ENCODE assay signal across 1 cellular context in genomic region chr10:76150886-76151288, GRCh38.
TF ChIP-seq lines count a peak whose summit lies in the region.

No MANE protein-coding gene starts in this region.

TF ChIP-seq in HepG2, 621 proteins besides CTCF, POLR2A, EP300 and RAD21 (continued from another document and continues in another):
- TF ChIP-seq PRDM15 (CRISPR knock-in tag; IDR thresholded peaks at IDR 0.05): no peak
- TF ChIP-seq FOXJ3 (CRISPR knock-in tag; IDR thresholded peaks at IDR 0.05; ENCODE audit: borderline replicate concordance): 0 out of 2 replicates have a peak, but pooled peaks have one; percentile 21
- no peak for TF ChIP-seq ZNF260 (CRISPR knock-in tag; IDR thresholded peaks at IDR 0.05; ENCODE audit: borderline replicate concordance, low read depth)
- TF ChIP-seq ZNF354B (CRISPR knock-in tag; IDR thresholded peaks at IDR 0.05): no peak
- TF ChIP-seq KLF11 (CRISPR knock-in tag; IDR thresholded peaks at IDR 0.05): no peak
- TF ChIP-seq ZNF878 (CRISPR knock-in tag; IDR thresholded peaks at IDR 0.05): peak; percentile 2; the same call in 1 of the 2 replicates
- TF ChIP-seq ETV5 (CRISPR knock-in tag; IDR thresholded peaks at IDR 0.05; ENCODE audit: borderline replicate concordance): peak; percentile 88; the same call in 1 of the 2 replicates
- no peak for TF ChIP-seq HINFP (CRISPR knock-in tag; IDR thresholded peaks at IDR 0.05; ENCODE audit: low read depth)
- no peak for TF ChIP-seq ZNF710 (CRISPR knock-in tag; IDR thresholded peaks at IDR 0.05; ENCODE audit: borderline replicate concordance)
- no peak for TF ChIP-seq CREB1 (IDR thresholded peaks at IDR 0.05)
- no peak for TF ChIP-seq CREB1 (CRISPR knock-in tag; IDR thresholded peaks at IDR 0.05)
- no peak for TF ChIP-seq NR1H2 (CRISPR knock-in tag; IDR thresholded peaks at IDR 0.05; ENCODE audit: borderline replicate concordance, low read depth)
- no peak for TF ChIP-seq FOXC1 (CRISPR knock-in tag; IDR thresholded peaks at IDR 0.05; ENCODE audit: borderline replicate concordance)
- no peak for TF ChIP-seq U2AF1 (optimal IDR thresholded peaks at IDR 0.05; ENCODE audit: low read depth, low read length)
- no peak for TF ChIP-seq ZNF362 (CRISPR knock-in tag; IDR thresholded peaks at IDR 0.05; ENCODE audit: borderline replicate concordance)
- no peak for TF ChIP-seq GMEB1 (CRISPR knock-in tag; IDR thresholded peaks at IDR 0.05; ENCODE audit: borderline replicate concordance)
- TF ChIP-seq ZNF7 (CRISPR knock-in tag; IDR thresholded peaks at IDR 0.05): no peak
- no peak for TF ChIP-seq ARHGAP35 (CRISPR knock-in tag; IDR thresholded peaks at IDR 0.05; ENCODE audit: borderline replicate concordance)
- TF ChIP-seq ZSCAN30 (CRISPR knock-in tag; IDR thresholded peaks at IDR 0.05): no peak
- TF ChIP-seq ZKSCAN5 (CRISPR knock-in tag; IDR thresholded peaks at IDR 0.05): no peak
- TF ChIP-seq DRAP1 (CRISPR knock-in tag; IDR thresholded peaks at IDR 0.05): peak; percentile 34; the same call in 1 of the 2 replicates
- no peak for TF ChIP-seq ZFX (CRISPR knock-in tag; IDR thresholded peaks at IDR 0.05; ENCODE audit: low read depth)
- TF ChIP-seq AFF4 (CRISPR knock-in tag; IDR thresholded peaks at IDR 0.05): no peak
- TF ChIP-seq TARDBP (CRISPR knock-in tag; IDR thresholded peaks at IDR 0.05): no peak
- 0 out of 2 replicates have a peak, but pooled peaks have one; percentile 7 for TF ChIP-seq HNRNPL (IDR thresholded peaks at IDR 0.05; ENCODE audit: low read depth, low read length)
- TF ChIP-seq ZNF83 (CRISPR knock-in tag; IDR thresholded peaks at IDR 0.05; ENCODE audit: borderline replicate concordance): no peak
- 0 out of 2 replicates have a peak, but pooled peaks have one; percentile 14 for TF ChIP-seq PHF21A (CRISPR knock-in tag; IDR thresholded peaks at IDR 0.05)
- no peak for TF ChIP-seq ELF3 (CRISPR knock-in tag; IDR thresholded peaks at IDR 0.05)
- TF ChIP-seq NR2C2 (CRISPR knock-in tag; IDR thresholded peaks at IDR 0.05; ENCODE audit: borderline replicate concordance): no peak
- no peak for TF ChIP-seq ZNF484 (CRISPR knock-in tag; IDR thresholded peaks at IDR 0.05; ENCODE audit: borderline replicate concordance, low read depth)
- no peak for TF ChIP-seq ZNF136 (CRISPR knock-in tag; IDR thresholded peaks at IDR 0.05; ENCODE audit: low read depth)
- no peak for TF ChIP-seq ZNF143 (CRISPR knock-in tag; IDR thresholded peaks at IDR 0.05)
- no peak for TF ChIP-seq LCORL (IDR thresholded peaks at IDR 0.05)
- peak; percentile 62; the same call in 1 of the 2 replicates for TF ChIP-seq LCORL (CRISPR knock-in tag; IDR thresholded peaks at IDR 0.05)
- TF ChIP-seq ZNF839 (CRISPR knock-in tag; IDR thresholded peaks at IDR 0.05; ENCODE audit: borderline replicate concordance): no peak
- no peak for TF ChIP-seq ZNF564 (CRISPR knock-in tag; IDR thresholded peaks at IDR 0.05)
- TF ChIP-seq SRSF9 (IDR thresholded peaks at IDR 0.05; ENCODE audit: borderline replicate concordance, insufficient read depth, low read depth, low read length, poor library complexity, severe bottlenecking): no peak
- TF ChIP-seq MXI1 (IDR thresholded peaks at IDR 0.05; ENCODE audit: borderline replicate concordance, low read depth, low read length): no peak
- TF ChIP-seq ZNF567 (CRISPR knock-in tag; IDR thresholded peaks at IDR 0.05; ENCODE audit: borderline replicate concordance): no peak
- TF ChIP-seq SAP130 (CRISPR knock-in tag; IDR thresholded peaks at IDR 0.05; ENCODE audit: low read depth): no peak
- peak; percentile 44; the same call in 1 of the 2 replicates for TF ChIP-seq ZNF609 (CRISPR knock-in tag; IDR thresholded peaks at IDR 0.05; ENCODE audit: borderline replicate concordance)
- TF ChIP-seq ZNF614 (CRISPR knock-in tag; IDR thresholded peaks at IDR 0.05; ENCODE audit: borderline replicate concordance): no peak
- TF ChIP-seq SNRNP70 (IDR thresholded peaks at IDR 0.05; ENCODE audit: low read depth, low read length): no peak
